28 cellular contexts compared by ENCODE assay signal in the genomic region with DNA sequence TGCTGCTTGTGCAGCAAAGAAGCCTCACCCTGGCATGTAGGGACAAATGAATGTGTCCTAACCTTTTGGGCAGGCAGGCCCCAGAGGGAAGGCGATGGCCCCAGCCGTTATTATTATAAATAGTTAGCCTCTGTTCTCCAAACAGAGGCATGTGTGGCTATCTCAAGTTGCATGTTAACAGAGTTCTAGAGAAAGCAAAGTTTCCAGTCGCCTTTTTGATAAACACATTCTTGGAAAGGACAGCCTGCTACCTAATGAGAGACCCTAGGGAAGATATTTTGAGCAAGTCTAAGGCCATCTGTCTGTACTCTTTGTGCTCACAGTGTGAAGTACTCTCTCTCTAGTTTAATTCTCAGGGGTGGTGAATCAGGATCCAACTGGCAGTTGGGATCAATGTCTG.
DNase-seq lines count a peak whose midpoint lies in the region; ATAC-seq, FAIRE-seq and TF ChIP-seq lines count a peak whose summit lies in the region.
"Had no signal": no experiment of that assay in that cellular context is flagged by ENCODE, and none has a peak within 500 bp of the region (broad histone marks: within the 10 kb centered on the region; RNA-seq: fewer than 3 reads in every experiment).

No MANE protein-coding gene starts in this region.

- H3K27me3 ChIP-seq in right cardiac atrium (ENCODE audit: control insufficient read depth, insufficient read depth) (no peaks in the 10 kb centered on the region), skeletal muscle tissue (ENCODE audit: control insufficient read depth in 3 of 3, insufficient read depth in 3 of 3, low read length in 3 of 3) (no peaks in the 10 kb centered on the region)
- H3K27me3 ChIP-seq: Peyer's patch, vagina had no signal

- peak overlapping the region; percentile 94 for H3K27ac ChIP-seq in right cardiac atrium (ENCODE audit: low read length)
- H3K27ac ChIP-seq in skeletal muscle tissue (ENCODE audit: low read depth, low read length): peak overlapping the region; percentile 81
- H3K27ac ChIP-seq: foreskin keratinocyte, GM23248, Peyer's patch, vagina had no signal

- H3K4me1 ChIP-seq in right cardiac atrium (ENCODE audit: control insufficient read depth, insufficient read depth, low read length) (peaks cover 8% of the 10 kb centered on the region), skeletal muscle tissue (ENCODE audit: control insufficient read depth in 3 of 3, insufficient read depth in 3 of 3, low read length in 3 of 3) (peaks cover 30 to 41% (median 31%) of the 10 kb centered on the region in 3 donors)
- H3K4me1 ChIP-seq: foreskin keratinocyte, Peyer's patch, vagina had no signal

- peak overlapping the region in 1 of 3 donors; percentile 17 for H3K9ac ChIP-seq in skeletal muscle tissue (ENCODE audit: low read depth in 1 of 3, low read length in 3 of 3)
- H3K9ac ChIP-seq: GM23248 had no signal

- 28% methylated on average over 3 of the region's 3 CpGs for WGBS in right cardiac atrium

- no peaks in the 10 kb centered on the region for H3K36me3 ChIP-seq in skeletal muscle tissue (ENCODE audit: control insufficient read depth in 3 of 3, insufficient read depth in 3 of 3, low read length in 3 of 3)
- H3K36me3 ChIP-seq: Peyer's patch, vagina had no signal

- intact Hi-C loops in right cardiac atrium (cut with DNase I) (loop anchor here in 2 of 4 donors (5.0 to 10.0 kb wide), 2 partner anchors 64 to 111 kb away; no protein-coding TSS in a partner anchor), posterior cingulate gyrus (cut with DNase I) (no loop called here)

- H3K4me3 ChIP-seq in choroid plexus epithelial cell (ENCODE audit: low read depth, low read length) (no peak overlapping the region), right cardiac atrium (ENCODE audit: low read length) (no peak overlapping the region), skeletal muscle tissue (ENCODE audit: low read length in 3 of 3) (peak overlapping the region in 1 of 3 donors; percentile 17)
- H3K4me3 ChIP-seq: GM23248, Peyer's patch, vagina had no signal

- H3K9me3 ChIP-seq in right cardiac atrium (ENCODE audit: control insufficient read depth, low read length) (no peaks in the 10 kb centered on the region), skeletal muscle tissue (ENCODE audit: control insufficient read depth in 3 of 3, low read length in 3 of 3) (peaks cover 0 to 5% (median 5%) of the 10 kb centered on the region in 3 donors)
- H3K9me3 ChIP-seq: Peyer's patch had no signal

- ATAC-seq in right cardiac atrium: peak; percentile 73 to 82
- ATAC-seq: esophagus mucosa; foreskin keratinocyte; left lobe of liver; naive thymus-derived CD8-positive, alpha-beta T cell; stimulated activated effector memory CD8-positive, alpha-beta T cell treated with anti-CD3 and anti-CD28 coated beads, Interleukin-12 subunit alpha, Interleukin-12 subunit beta, amount 100 ng/mL, for 72 hours had no signal

- TF ChIP-seq POLR2A in GM12891 (IDR thresholded peaks at IDR 0.05; ENCODE audit: low read depth, low read length): no peak

- TF ChIP-seq CTCF in choroid plexus epithelial cell (conservative IDR thresholded peaks at IDR 0.05; ENCODE audit: low read depth, low read length): no peak

- no peak for FAIRE-seq in GM12891 (lab: Jason Lieb, UNC)
- FAIRE-seq: bronchial epithelial cell had no signal

- DNase-seq in NCI-H2171 (lab: John Stamatoyannopoulos, UW) (peak; percentile 56), choroid plexus epithelial cell (ENCODE audit: low read depth) (peak; percentile 47), right cardiac atrium (peak in 2 of 3 donors; percentile 62 to 66), T1000 (lab: John Stamatoyannopoulos, UW) (no peak), posterior cingulate gyrus (no peak), GM12891 (ENCODE audit: insufficient read length, low spot score) (no peak)
- DNase-seq in activated CD4-positive, alpha-beta T cell treated with anti-CD3 and anti-CD28 coated beads, Interleukin-2, amount 50 U/mL, for 48 hours: no peak
- DNase-seq: activated CD4-positive, alpha-beta T cell treated with anti-CD3 and anti-CD28 coated beads, Interleukin-2, amount 50 U/mL, for 1 hour; activated naive CD4-positive, alpha-beta T cell treated with anti-CD3 and anti-CD28 coated beads for 36 hours; Calu3; foreskin keratinocyte; GM23248; hypothalamus; midbrain; naive thymus-derived CD8-positive, alpha-beta T cell; NCI-H1092; NCI-H187; NCI-H69; Peyer's patch; retina; stimulated activated CD4-positive, alpha-beta T cell treated with anti-CD3 and anti-CD28 coated beads, Interleukin-4, amount 100 ng/mL, for 1 hour; SW 1271 had no signal

TF ChIP-seq in GM12891, 5 proteins besides CTCF, POLR2A, EP300 and RAD21:
- no peak for TF ChIP-seq TAF1 (IDR thresholded peaks at IDR 0.05; ENCODE audit: low read depth, low read length)
- TF ChIP-seq POLR2AphosphoS5 (IDR thresholded peaks at IDR 0.05; ENCODE audit: low read depth, low read length): no peak
- no peak for TF ChIP-seq PAX5 (IDR thresholded peaks at IDR 0.05; ENCODE audit: insufficient read depth, low read length, severe bottlenecking)
- TF ChIP-seq POU2F2 (IDR thresholded peaks at IDR 0.05; ENCODE audit: low read depth, low read length): no peak
- no peak for TF ChIP-seq SPI1 (IDR thresholded peaks at IDR 0.05; ENCODE audit: low read depth, low read length)

Comparison
In these comparisons a context has a peak if more than half of its experiments do, and no peak if none do; other contexts are left out.
1. DNase-seq: peak in NCI-H2171 (single experiment), choroid plexus epithelial cell (single experiment) and right cardiac atrium (2 of 3); none in T1000 (single experiment), posterior cingulate gyrus (0 of 10), GM12891 (single experiment) and activated CD4-positive, alpha-beta T cell treated with anti-CD3 and anti-CD28 coated beads, Interleukin-2, amount 50 U/mL, for 48 hours (0 of 2).